9 cellular contexts compared by ENCODE assay signal in genomic region chr11:75100314-75100713, GRCh38. TPM values are rescaled to one million over a fixed set of nuclear protein-coding genes. Genes with fewer than 3 reads are reported as not detected.
DNase-seq lines count a peak whose midpoint lies in the region; ATAC-seq and TF ChIP-seq lines count a peak whose summit lies in the region.
"Had no signal": no experiment of that assay in that cellular context is flagged by ENCODE, and none has a peak within 500 bp of the region (broad histone marks: within the 10 kb centered on the region; RNA-seq: fewer than 3 reads in every experiment).

No MANE protein-coding gene starts in this region.

- POLR2A ChIA-PET in activated CD8-positive, alpha-beta T cell treated with anti-CD3 and anti-CD28 coated beads for 36 hours (lab: Charles Lee) = no interaction called here
- POLR2A ChIA-PET in activated CD8-positive, alpha-beta T cell treated with anti-CD3 and anti-CD28 coated beads, Interleukin-2, amount 10 ng/mL, durations not matched to agents 7 days and 5 days (lab: Charles Lee) = no interaction called here
- POLR2A ChIA-PET in Panc1 (lab: Charles Lee) = no interaction called here

- no peaks in the 10 kb centered on the region for H3K4me1 ChIP-seq in Panc1 (ENCODE audit: control insufficient read depth, insufficient read depth, low read length)

- no TSS peak for BruUV-seq in Panc1 (replicated peaks; lab: Mats Ljungman, UMichigan)

- no peaks in the 10 kb centered on the region for H3K9me3 ChIP-seq in Panc1 (ENCODE audit: control insufficient read depth, insufficient read depth, low read depth, low read length)

- peak; percentile 97 for ATAC-seq in activated CD8-positive, alpha-beta T cell treated with anti-CD3 and anti-CD28 coated beads for 36 hours
- ATAC-seq in activated CD8-positive, alpha-beta T cell treated with anti-CD3 and anti-CD28 coated beads, Interleukin-2, amount 10 ng/mL, durations not matched to agents 7 days and 5 days = no peak
- ATAC-seq in HG02840 (IDR thresholded peaks at IDR 0.05; ENCODE audit: low FRiP score, unreplicated experiment) = peak; percentile 83
- ATAC-seq in Panc1 = peak; percentile 82
- peak; percentile 73 for ATAC-seq in memory B cell (ENCODE audit: low read depth)

- H3K4me3 Mint-ChIP-seq in activated CD8-positive, alpha-beta T cell treated with anti-CD3 and anti-CD28 coated beads for 36 hours = no peak overlapping the region
- H3K4me3 Mint-ChIP-seq in activated CD8-positive, alpha-beta T cell treated with anti-CD3 and anti-CD28 coated beads, Interleukin-2, amount 10 ng/mL, durations not matched to agents 7 days and 5 days = no peak overlapping the region
- H3K4me3 Mint-ChIP-seq in memory B cell = no peak overlapping the region

- intact Hi-C loops in activated CD8-positive, alpha-beta T cell treated with anti-CD3 and anti-CD28 coated beads for 36 hours (cut with micrococcal nuclease) = no loop called here
- intact Hi-C loops in Panc1 (cut with micrococcal nuclease; ENCODE audit: unreplicated experiment) = no loop called here

- no peak overlapping the region for H3K27ac Mint-ChIP-seq in activated CD8-positive, alpha-beta T cell treated with anti-CD3 and anti-CD28 coated beads for 36 hours
- no peak overlapping the region for H3K27ac Mint-ChIP-seq in activated CD8-positive, alpha-beta T cell treated with anti-CD3 and anti-CD28 coated beads, Interleukin-2, amount 10 ng/mL, durations not matched to agents 7 days and 5 days
- no peak overlapping the region for H3K27ac Mint-ChIP-seq in memory B cell

- H3K36me3 ChIP-seq in Panc1 (ENCODE audit: control insufficient read depth, insufficient read depth, low read length) = no peaks in the 10 kb centered on the region

- H3K27ac ChIP-seq in Panc1 (ENCODE audit: low read length) (no peak overlapping the region), substantia nigra (ENCODE audit: low read depth, low read length, poor library complexity, severe bottlenecking) (no peak overlapping the region)
- H3K27ac ChIP-seq: C4-2B had no signal

- peak; percentile 61 for DNase-seq in activated CD8-positive, alpha-beta T cell treated with anti-CD3 and anti-CD28 coated beads for 36 hours
- DNase-seq in activated CD8-positive, alpha-beta T cell treated with anti-CD3 and anti-CD28 coated beads, Interleukin-2, amount 10 ng/mL, durations not matched to agents 7 days and 5 days = no peak
- DNase-seq in Panc1 (ENCODE audit: low read depth, low spot score) (no peak), memory B cell (ENCODE audit: low spot score in 2 of 2) (no peak), substantia nigra (lab: John Stamatoyannopoulos, UW) (no peak), activated gamma-delta T cell (lab: John Stamatoyannopoulos, UW) (no peak), medulla oblongata (ENCODE audit: extremely low spot score) (no peak)

- H3K27me3 ChIP-seq in Panc1 (ENCODE audit: control insufficient read depth, insufficient read depth, low read length) = peaks cover 6% of the 10 kb centered on the region

- no peaks in the 10 kb centered on the region for H3K9me3 Mint-ChIP-seq in activated CD8-positive, alpha-beta T cell treated with anti-CD3 and anti-CD28 coated beads for 36 hours
- H3K9me3 Mint-ChIP-seq in activated CD8-positive, alpha-beta T cell treated with anti-CD3 and anti-CD28 coated beads, Interleukin-2, amount 10 ng/mL, durations not matched to agents 7 days and 5 days (ENCODE audit: insufficient read depth) = peaks cover 3% of the 10 kb centered on the region
- no peaks in the 10 kb centered on the region for H3K9me3 Mint-ChIP-seq in memory B cell

- CTCF ChIA-PET in activated CD8-positive, alpha-beta T cell treated with anti-CD3 and anti-CD28 coated beads for 36 hours (lab: Charles Lee) = no interaction called here
- CTCF ChIA-PET in activated CD8-positive, alpha-beta T cell treated with anti-CD3 and anti-CD28 coated beads, Interleukin-2, amount 10 ng/mL, durations not matched to agents 7 days and 5 days (lab: Charles Lee) = interaction anchor here (0.8 to 1.4 kb wide), 2 partner anchors 40 to 42 kb away, joined by 3 to 4 read pairs; no protein-coding TSS in a partner anchor
- CTCF ChIA-PET in Panc1 (lab: Charles Lee) = no interaction called here

- no peaks in the 10 kb centered on the region for H3K36me3 Mint-ChIP-seq in activated CD8-positive, alpha-beta T cell treated with anti-CD3 and anti-CD28 coated beads for 36 hours (ENCODE audit: low read depth)
- H3K36me3 Mint-ChIP-seq in activated CD8-positive, alpha-beta T cell treated with anti-CD3 and anti-CD28 coated beads, Interleukin-2, amount 10 ng/mL, durations not matched to agents 7 days and 5 days (ENCODE audit: low read depth) = no peaks in the 10 kb centered on the region
- H3K36me3 Mint-ChIP-seq in memory B cell = no peaks in the 10 kb centered on the region

- peaks cover 21% of the 10 kb centered on the region for H3K4me1 Mint-ChIP-seq in activated CD8-positive, alpha-beta T cell treated with anti-CD3 and anti-CD28 coated beads for 36 hours (ENCODE audit: low read depth)
- peaks cover 3% of the 10 kb centered on the region for H3K4me1 Mint-ChIP-seq in activated CD8-positive, alpha-beta T cell treated with anti-CD3 and anti-CD28 coated beads, Interleukin-2, amount 10 ng/mL, durations not matched to agents 7 days and 5 days (ENCODE audit: low read depth)
- no peaks in the 10 kb centered on the region for H3K4me1 Mint-ChIP-seq in memory B cell

- H3K27me3 Mint-ChIP-seq in activated CD8-positive, alpha-beta T cell treated with anti-CD3 and anti-CD28 coated beads for 36 hours = peaks cover 41% of the 10 kb centered on the region
- peaks cover 27% of the 10 kb centered on the region for H3K27me3 Mint-ChIP-seq in activated CD8-positive, alpha-beta T cell treated with anti-CD3 and anti-CD28 coated beads, Interleukin-2, amount 10 ng/mL, durations not matched to agents 7 days and 5 days (ENCODE audit: low read depth)
- peaks cover 17% of the 10 kb centered on the region for H3K27me3 Mint-ChIP-seq in memory B cell

- H3K4me3 ChIP-seq in Panc1 (ENCODE audit: low read depth in 2 of 2, low read length in 2 of 2) = no peak overlapping the region

- TF ChIP-seq CTCF in activated CD8-positive, alpha-beta T cell treated with anti-CD3 and anti-CD28 coated beads for 36 hours (IDR thresholded peaks at IDR 0.05) = no peak
- TF ChIP-seq CTCF in Panc1 (IDR thresholded peaks at IDR 0.05) = no peak

- in situ Hi-C loops in Panc1 (cut with HindIII; ENCODE audit: low pct_unique_long_range_greater_than_20kb, low sequenced_read_pairs) = loop anchor here (25.0 kb wide), 2 partner anchors 88 to 112 kb away; no protein-coding TSS in a partner anchor

RNA-seq across cellular contexts. Expression of gene OR2AT4, which starts 3.6 kb away (rescaled TPM):
- not detected for total RNA-seq in activated CD8-positive, alpha-beta T cell treated with anti-CD3 and anti-CD28 coated beads for 36 hours
- total RNA-seq in activated CD8-positive, alpha-beta T cell treated with anti-CD3 and anti-CD28 coated beads, Interleukin-2, amount 10 ng/mL, durations not matched to agents 7 days and 5 days = not detected
- total RNA-seq in Panc1 (2021; ENCODE audit: unreplicated experiment) = not detected
- polyA plus RNA-seq in Panc1 (2012; ENCODE audit: insufficient read length) = not detected

RNA-seq across cellular contexts. Expression of gene SLCO2B1, which starts 50.6 kb away (rescaled TPM):
- not detected for total RNA-seq in activated CD8-positive, alpha-beta T cell treated with anti-CD3 and anti-CD28 coated beads for 36 hours
- total RNA-seq in activated CD8-positive, alpha-beta T cell treated with anti-CD3 and anti-CD28 coated beads, Interleukin-2, amount 10 ng/mL, durations not matched to agents 7 days and 5 days = not detected
- 0.77 TPM for total RNA-seq in Panc1 (2021; ENCODE audit: unreplicated experiment)
- polyA plus RNA-seq in Panc1 (2012; ENCODE audit: insufficient read length) = 0.18 TPM
